ENCODE assay signal across 27 cellular contexts in the genomic region with DNA sequence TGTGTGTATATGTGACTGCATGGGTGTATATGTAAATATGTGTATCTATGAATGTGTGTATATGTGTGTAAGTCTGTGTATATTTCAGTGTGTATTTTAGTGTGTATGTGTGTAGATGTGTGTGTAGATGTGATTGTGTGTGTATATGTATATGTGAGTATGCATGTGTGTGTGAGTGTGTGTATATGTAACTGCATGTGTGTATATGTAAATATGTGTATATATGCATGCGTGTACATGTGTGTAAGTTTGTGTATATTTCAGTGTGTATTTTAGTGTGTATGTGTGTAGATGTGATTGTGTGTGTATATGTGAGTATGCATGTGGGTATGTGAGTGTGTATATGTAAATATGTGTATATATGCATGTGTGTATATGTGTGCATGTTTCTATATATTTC.
"Had no signal": no experiment of that assay in that cellular context is flagged by ENCODE, and none has a peak within 500 bp of the region (broad histone marks: within the 10 kb centered on the region; RNA-seq: fewer than 3 reads in every experiment).

No MANE protein-coding gene starts in this region.

- DNase-seq: activated B cell treated with CpG ODN at 0.5 μM for 24 hours; activated CD4-positive, alpha-beta T cell treated with anti-CD3 and anti-CD28 coated beads for 48 hours; activated CD4-positive, alpha-beta T cell treated with anti-CD3 and anti-CD28 coated beads, Interleukin-2, amount 50 U/mL, for 1 hour; activated CD4-positive, alpha-beta T cell treated with anti-CD3 and anti-CD28 coated beads, Interleukin-2, amount 50 U/mL, for 48 hours; activated CD8-positive, alpha-beta memory T cell treated with anti-CD3 and anti-CD28 coated beads for 24 hours; activated CD8-positive, alpha-beta T cell treated with anti-CD3 and anti-CD28 coated beads for 36 hours; activated effector memory CD4-positive, alpha-beta T cell treated with Interleukin-2 at 50 U/mL for 16 hours; activated gamma-delta T cell treated with Interleukin-2 at 50 U/mL for 16 hours; activated naive CD4-positive, alpha-beta T cell treated with anti-CD3 and anti-CD28 coated beads, Interleukin-2, amount 50 U/mL, for 16 hours; activated naive CD4-positive, alpha-beta T cell treated with Interleukin-2 at 50 U/mL for 16 hours; activated T-cell treated with anti-CD3 and anti-CD28 coated beads, Interleukin-2, amount 50 U/mL, for 4 hours; amniotic stem cell; body of pancreas; caudate nucleus; effector CD8-positive, alpha-beta T cell; esophagus squamous epithelium; foreskin melanocyte; heart left ventricle; T1000; WERI-Rb-1 had no signal

- FAIRE-seq: colon, endometrium, endothelial cell of umbilical vein had no signal

- H3K27ac ChIP-seq: body of pancreas, epithelial cell of prostate, esophagus squamous epithelium, WERI-Rb-1 had no signal

- H3K27me3 ChIP-seq: body of pancreas, heart left ventricle had no signal

- H3K9me3 Mint-ChIP-seq: activated CD8-positive, alpha-beta T cell treated with anti-CD3 and anti-CD28 coated beads for 36 hours; activated T-cell treated with anti-CD3 and anti-CD28 coated beads, Interleukin-2, amount 50 U/mL, for 4 hours; activated T-helper 17 cell treated with anti-CD3 and anti-CD28 coated beads, Interleukin-2, amount 50 U/mL, for 72 hours; T-helper 1 cell treated with Interleukin-12 subunit alpha and Interleukin-12 subunit beta and Interleukin-4 antibody, amounts not matched to agents 30 μg/mL and 1 μg/mL, for 36 hours had no signal

- H3K36me3 Mint-ChIP-seq: activated naive CD8-positive, alpha-beta T cell had no signal

- H3K4me1 Mint-ChIP-seq: activated B cell treated with CpG ODN at 0.5 μM for 24 hours; activated T-helper 17 cell treated with anti-CD3 and anti-CD28 coated beads, Interleukin-2, amount 50 U/mL, for 72 hours had no signal

- H3K27ac Mint-ChIP-seq: activated B cell treated with CpG ODN at 0.5 μM for 24 hours; activated CD8-positive, alpha-beta T cell treated with anti-CD3 and anti-CD28 coated beads for 36 hours; activated naive CD8-positive, alpha-beta T cell; activated T-helper 17 cell treated with anti-CD3 and anti-CD28 coated beads, Interleukin-2, amount 50 U/mL, for 72 hours; T-helper 1 cell treated with Interleukin-12 subunit alpha and Interleukin-12 subunit beta and Interleukin-4 antibody, amounts not matched to agents 30 μg/mL and 1 μg/mL, for 36 hours had no signal

- H3K9me3 ChIP-seq: body of pancreas, esophagus squamous epithelium, heart left ventricle had no signal

- H3K4me3 Mint-ChIP-seq: activated B cell treated with CpG ODN at 0.5 μM for 24 hours; activated CD8-positive, alpha-beta T cell treated with anti-CD3 and anti-CD28 coated beads for 36 hours; activated naive CD8-positive, alpha-beta T cell; activated T-cell treated with anti-CD3 and anti-CD28 coated beads, Interleukin-2, amount 50 U/mL, for 4 hours; activated T-helper 17 cell treated with anti-CD3 and anti-CD28 coated beads, Interleukin-2, amount 50 U/mL, for 72 hours; T-helper 1 cell treated with Interleukin-12 subunit alpha and Interleukin-12 subunit beta and Interleukin-4 antibody, amounts not matched to agents 30 μg/mL and 1 μg/mL, for 36 hours had no signal

- H3K36me3 ChIP-seq: esophagus squamous epithelium, heart left ventricle, WERI-Rb-1 had no signal

- H3K4me3 ChIP-seq: body of pancreas, esophagus squamous epithelium, heart left ventricle had no signal
